In genomic region chr2:23384551-23385349, GRCh38 we compare ENCODE assay signal across 8 cellular contexts.
A peak's percentile ranks its signal among the peaks of the same experiment; 100 is the strongest.
DNase-seq lines count a peak whose midpoint lies in the region; TF ChIP-seq lines count a peak whose summit lies in the region.

KLHL29 (plus strand) TSS chr2:23385179; CDS start chr2:23562197, 177,018 bp downstream.

- DNase-seq in GM13976 (ENCODE audit: low spot score), result peak; percentile 92
- DNase-seq in HCEC 1CT, result peak; percentile 81
- peak; percentile 63 for DNase-seq in NAMALWA (ENCODE audit: low spot score)
- peak; percentile 68 for DNase-seq in activated CD4-positive, CD25-positive, alpha-beta regulatory T cell treated with anti-CD3 and anti-CD28 coated beads, Interleukin-2, amount 50 U/mL, for 72 hours
- DNase-seq in cerebellar cortex (ENCODE audit: low spot score), result peak; percentile 69
- DNase-seq in kidney glomerular epithelial cell (lab: John Stamatoyannopoulos, UW), result peak; percentile 46
- peak; percentile 37 to 73 (median 56) for DNase-seq in stimulated activated CD4-positive, alpha-beta T cell treated with anti-CD3 and anti-CD28 coated beads, Interleukin-1b, Interleukin-23, amount 100 ng/mL, for 24 hours (ENCODE audit: low read depth in 4 of 4, low spot score in 1 of 4)
- DNase-seq in cortex of kidney (lab: John Stamatoyannopoulos, UW), result no peak

- no peak for TF ChIP-seq CTCF in GM13976 (IDR thresholded peaks at IDR 0.05; ENCODE audit: borderline replicate concordance, control extremely low read depth, extremely low read depth, insufficient read depth, missing control alignments)

- in situ Hi-C loops in GM13976 (cut with MboI; ENCODE audit: low sequenced_read_pairs, unreplicated experiment), result no loop called here
